7 cellular contexts compared by ENCODE assay signal in the genomic region with DNA sequence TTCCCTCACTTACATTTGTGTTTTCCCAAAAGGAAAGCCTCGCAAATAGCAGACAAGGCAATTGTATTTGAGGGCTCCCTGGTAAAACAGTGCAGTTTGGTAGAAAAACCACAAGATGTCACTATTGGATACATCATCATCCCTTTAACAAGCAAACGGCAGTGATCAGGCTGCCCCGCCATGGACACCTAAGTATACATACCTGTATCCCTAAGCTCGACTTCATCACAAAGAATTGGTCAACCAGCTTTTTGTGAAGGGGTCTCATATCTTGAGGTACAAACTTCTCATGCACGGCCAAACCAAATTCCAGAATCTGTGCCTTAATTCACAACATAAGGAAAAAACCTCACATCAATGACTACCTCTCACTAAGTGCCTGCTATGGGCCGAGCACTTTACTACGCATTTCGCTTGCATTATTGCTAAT.
DNase-seq lines count a peak whose midpoint lies in the region; ATAC-seq, FAIRE-seq and TF ChIP-seq lines count a peak whose summit lies in the region.

No MANE protein-coding gene starts in this region.

- no peak overlapping the region for H3K27ac Mint-ChIP-seq in activated naive CD4-positive, alpha-beta T cell treated with anti-CD3 and anti-CD28 coated beads, Interleukin-2, amount 10 ng/mL, durations not matched to agents 7 days and 5 days

- no peaks in the 10 kb centered on the region for H3K27me3 ChIP-seq in cardiac muscle cell

- no peaks in the 10 kb centered on the region for H3K4me1 ChIP-seq in cardiac muscle cell (ENCODE audit: low read depth)

- H3K9me3 ChIP-seq in cardiac muscle cell (ENCODE audit: low read depth), result no peaks in the 10 kb centered on the region

- no peaks in the 10 kb centered on the region for H3K9me3 Mint-ChIP-seq in activated naive CD4-positive, alpha-beta T cell treated with anti-CD3 and anti-CD28 coated beads, Interleukin-2, amount 10 ng/mL, durations not matched to agents 7 days and 5 days

- peak; percentile 93 for ATAC-seq in GM21381 (IDR thresholded peaks at IDR 0.05; ENCODE audit: unreplicated experiment)
- ATAC-seq in HG03558 (IDR thresholded peaks at IDR 0.05; ENCODE audit: extremely low read depth, unreplicated experiment), result peak; percentile 94

- no peaks in the 10 kb centered on the region for H3K36me3 Mint-ChIP-seq in activated naive CD4-positive, alpha-beta T cell treated with anti-CD3 and anti-CD28 coated beads, Interleukin-2, amount 10 ng/mL, durations not matched to agents 7 days and 5 days

- peaks cover 10% of the 10 kb centered on the region for H3K27me3 Mint-ChIP-seq in activated naive CD4-positive, alpha-beta T cell treated with anti-CD3 and anti-CD28 coated beads, Interleukin-2, amount 10 ng/mL, durations not matched to agents 7 days and 5 days

- TF ChIP-seq CTCF in cardiac muscle cell (IDR thresholded peaks at IDR 0.05; ENCODE audit: low read depth, low read length) (peak; percentile 71), retinal pigment epithelial cell (conservative IDR thresholded peaks at IDR 0.05; ENCODE audit: low read depth, low read length) (peak; percentile 68)

- no peak overlapping the region for H3K4me3 ChIP-seq in cardiac muscle cell
- no peak overlapping the region for H3K4me3 ChIP-seq in retinal pigment epithelial cell (ENCODE audit: low read length)

- CTCF ChIA-PET in activated naive CD4-positive, alpha-beta T cell treated with anti-CD3 and anti-CD28 coated beads, Interleukin-2, amount 10 ng/mL, durations not matched to agents 7 days and 5 days (lab: Charles Lee), result interaction anchor here (0.7 to 1.9 kb wide), 6 partner anchors 9 to 755 kb away, joined by 3 to 9 read pairs (median 4); no protein-coding TSS in a partner anchor

- no peaks in the 10 kb centered on the region for H3K36me3 ChIP-seq in cardiac muscle cell

- peak; percentile 70 for DNase-seq in NCI-H69 (lab: John Stamatoyannopoulos, UW)
- DNase-seq in activated naive CD4-positive, alpha-beta T cell treated with anti-CD3 and anti-CD28 coated beads, Interleukin-2, amount 10 ng/mL, durations not matched to agents 7 days and 5 days, result peak; percentile 49
- DNase-seq in cardiac muscle cell (ENCODE audit: low read depth in 1 of 2, low spot score in 1 of 2), result peak; percentile 71 to 84
- DNase-seq in retinal pigment epithelial cell (ENCODE audit: low read depth), result peak; percentile 49

- H3K4me3 Mint-ChIP-seq in activated naive CD4-positive, alpha-beta T cell treated with anti-CD3 and anti-CD28 coated beads, Interleukin-2, amount 10 ng/mL, durations not matched to agents 7 days and 5 days, result no peak overlapping the region

- H3K27ac ChIP-seq in cardiac muscle cell, result no peak overlapping the region

- H3K4me1 Mint-ChIP-seq in activated naive CD4-positive, alpha-beta T cell treated with anti-CD3 and anti-CD28 coated beads, Interleukin-2, amount 10 ng/mL, durations not matched to agents 7 days and 5 days, result no peaks in the 10 kb centered on the region

- FAIRE-seq in G401.6 (lab: Jason Lieb, UNC), result peak; percentile 67
